ENCODE assay signal across 1 cellular context in genomic region chr7:26863504-26864308, GRCh38.
TF ChIP-seq lines count a peak whose summit lies in the region.

No MANE protein-coding gene starts in this region.

TF ChIP-seq in HEK293, 187 proteins besides CTCF, POLR2A, EP300 and RAD21 (continued from another document):
- peak; percentile 92 for TF ChIP-seq ZNF398 (tag by site-specific recombination; IDR thresholded peaks at IDR 0.05)
- TF ChIP-seq ZNF623 (tag by site-specific recombination; IDR thresholded peaks at IDR 0.05), result peak; percentile 8; the same call in 1 of the 2 replicates
- TF ChIP-seq ZNF311 (tag by site-specific recombination; IDR thresholded peaks at IDR 0.05; ENCODE audit: borderline replicate concordance), result no peak
- TF ChIP-seq BCL11B (tag by site-specific recombination; IDR thresholded peaks at IDR 0.05; ENCODE audit: low read depth), result peak; percentile 77
- TF ChIP-seq ZNF133 (tag by site-specific recombination; IDR thresholded peaks at IDR 0.05), result no peak
- no peak for TF ChIP-seq ZBTB44 (tag by site-specific recombination; IDR thresholded peaks at IDR 0.05)
- TF ChIP-seq, protein P1, sequence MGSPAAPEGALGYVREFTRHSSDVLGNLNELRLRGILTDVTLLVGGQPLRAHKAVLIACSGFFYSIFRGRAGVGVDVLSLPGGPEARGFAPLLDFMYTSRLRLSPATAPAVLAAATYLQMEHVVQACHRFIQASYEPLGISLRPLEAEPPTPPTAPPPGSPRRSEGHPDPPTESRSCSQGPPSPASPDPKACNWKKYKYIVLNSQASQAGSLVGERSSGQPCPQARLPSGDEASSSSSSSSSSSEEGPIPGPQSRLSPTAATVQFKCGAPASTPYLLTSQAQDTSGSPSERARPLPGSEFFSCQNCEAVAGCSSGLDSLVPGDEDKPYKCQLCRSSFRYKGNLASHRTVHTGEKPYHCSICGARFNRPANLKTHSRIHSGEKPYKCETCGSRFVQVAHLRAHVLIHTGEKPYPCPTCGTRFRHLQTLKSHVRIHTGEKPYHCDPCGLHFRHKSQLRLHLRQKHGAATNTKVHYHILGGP (tag by site-specific recombination; IDR thresholded peaks at IDR 0.05), result no peak
- no peak for TF ChIP-seq YY1 (tag by site-specific recombination; IDR thresholded peaks at IDR 0.05)
- TF ChIP-seq ZNF324 (tag by site-specific recombination; IDR thresholded peaks at IDR 0.05), result 0 out of 2 replicates have a peak, but pooled peaks have one; percentile 73
- TF ChIP-seq ZNF391 (tag by site-specific recombination; IDR thresholded peaks at IDR 0.05; ENCODE audit: borderline replicate concordance, low read depth), result peak; percentile 67; the same call in 1 of the 2 replicates
- TF ChIP-seq SP7 (tag by site-specific recombination; IDR thresholded peaks at IDR 0.05), result peak; percentile 50
- TF ChIP-seq, protein P2, sequence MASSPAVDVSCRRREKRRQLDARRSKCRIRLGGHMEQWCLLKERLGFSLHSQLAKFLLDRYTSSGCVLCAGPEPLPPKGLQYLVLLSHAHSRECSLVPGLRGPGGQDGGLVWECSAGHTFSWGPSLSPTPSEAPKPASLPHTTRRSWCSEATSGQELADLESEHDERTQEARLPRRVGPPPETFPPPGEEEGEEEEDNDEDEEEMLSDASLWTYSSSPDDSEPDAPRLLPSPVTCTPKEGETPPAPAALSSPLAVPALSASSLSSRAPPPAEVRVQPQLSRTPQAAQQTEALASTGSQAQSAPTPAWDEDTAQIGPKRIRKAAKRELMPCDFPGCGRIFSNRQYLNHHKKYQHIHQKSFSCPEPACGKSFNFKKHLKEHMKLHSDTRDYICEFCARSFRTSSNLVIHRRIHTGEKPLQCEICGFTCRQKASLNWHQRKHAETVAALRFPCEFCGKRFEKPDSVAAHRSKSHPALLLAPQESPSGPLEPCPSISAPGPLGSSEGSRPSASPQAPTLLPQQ (tag by site-specific recombination; IDR thresholded peaks at IDR 0.05), result peak; percentile 87
- no peak for TF ChIP-seq ZNF157 (tag by site-specific recombination; IDR thresholded peaks at IDR 0.05)
- peak; percentile 84 for TF ChIP-seq ZFP69B (tag by site-specific recombination; IDR thresholded peaks at IDR 0.05)
- TF ChIP-seq, protein P3, sequence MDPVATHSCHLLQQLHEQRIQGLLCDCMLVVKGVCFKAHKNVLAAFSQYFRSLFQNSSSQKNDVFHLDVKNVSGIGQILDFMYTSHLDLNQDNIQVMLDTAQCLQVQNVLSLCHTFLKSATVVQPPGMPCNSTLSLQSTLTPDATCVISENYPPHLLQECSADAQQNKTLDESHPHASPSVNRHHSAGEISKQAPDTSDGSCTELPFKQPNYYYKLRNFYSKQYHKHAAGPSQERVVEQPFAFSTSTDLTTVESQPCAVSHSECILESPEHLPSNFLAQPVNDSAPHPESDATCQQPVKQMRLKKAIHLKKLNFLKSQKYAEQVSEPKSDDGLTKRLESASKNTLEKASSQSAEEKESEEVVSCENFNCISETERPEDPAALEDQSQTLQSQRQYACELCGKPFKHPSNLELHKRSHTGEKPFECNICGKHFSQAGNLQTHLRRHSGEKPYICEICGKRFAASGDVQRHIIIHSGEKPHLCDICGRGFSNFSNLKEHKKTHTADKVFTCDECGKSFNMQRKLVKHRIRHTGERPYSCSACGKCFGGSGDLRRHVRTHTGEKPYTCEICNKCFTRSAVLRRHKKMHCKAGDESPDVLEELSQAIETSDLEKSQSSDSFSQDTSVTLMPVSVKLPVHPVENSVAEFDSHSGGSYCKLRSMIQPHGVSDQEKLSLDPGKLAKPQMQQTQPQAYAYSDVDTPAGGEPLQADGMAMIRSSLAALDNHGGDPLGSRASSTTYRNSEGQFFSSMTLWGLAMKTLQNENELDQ (tag by site-specific recombination; IDR thresholded peaks at IDR 0.05; ENCODE audit: low read depth), result no peak
- TF ChIP-seq ZNF335 (tag by site-specific recombination; conservative IDR thresholded peaks at IDR 0.05), result peak; percentile 71
